In the genomic region with DNA sequence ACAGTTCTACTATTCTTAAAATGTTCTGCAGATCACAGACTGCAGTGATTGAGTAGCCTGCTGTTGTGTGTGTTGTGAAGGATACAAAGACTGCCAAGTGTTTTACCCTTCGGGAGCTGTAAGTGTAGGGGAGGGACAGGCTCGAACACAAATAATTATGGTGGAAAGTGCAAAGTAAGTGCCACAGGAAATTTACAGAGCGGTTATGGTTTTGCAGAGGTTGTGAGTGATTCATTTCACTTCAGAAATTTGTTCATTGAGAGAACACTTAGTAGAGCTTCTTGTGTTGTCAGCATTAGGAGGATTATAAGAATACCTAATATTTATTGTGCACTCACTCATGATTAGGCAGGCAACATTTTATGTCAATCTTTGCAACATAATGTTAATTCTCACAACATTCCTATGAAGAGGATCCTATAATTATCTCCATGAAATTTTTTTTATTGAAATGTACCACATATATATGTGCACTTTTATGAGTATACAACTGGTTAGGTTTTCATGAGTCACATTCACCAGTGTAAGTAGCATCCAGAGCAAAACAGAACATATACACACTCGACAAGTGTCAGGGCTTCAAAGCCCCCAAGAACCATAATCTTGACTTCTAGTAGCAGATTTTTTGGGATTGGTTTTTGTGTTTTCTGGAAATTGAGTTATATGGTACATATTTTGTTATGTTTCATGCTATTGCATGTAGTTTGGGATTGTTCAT, we compare ENCODE assay signal across 12 cellular contexts.
DNase-seq lines count a peak whose midpoint lies in the region; ATAC-seq and TF ChIP-seq lines count a peak whose summit lies in the region.
"Had no signal": no experiment of that assay in that cellular context is flagged by ENCODE, and none has a peak within 500 bp of the region (broad histone marks: within the 10 kb centered on the region; RNA-seq: fewer than 3 reads in every experiment).

No MANE protein-coding gene starts in this region.

- H3K56ac ChIP-seq in H9 (ENCODE audit: insufficient read length, low read depth, low read length) = no peak overlapping the region

- H3K4me1 ChIP-seq in esophagus (ENCODE audit: control insufficient read depth in 2 of 2, insufficient read depth in 2 of 2, low read length in 1 of 2) (no peaks in the 10 kb centered on the region), H9 (ENCODE audit: insufficient read depth, low read length) (no peaks in the 10 kb centered on the region)

- no peaks in the 10 kb centered on the region for H3K9me3 Mint-ChIP-seq in CD4-positive, alpha-beta T cell
- H3K9me3 Mint-ChIP-seq in H9 = no peaks in the 10 kb centered on the region

- no peak overlapping the region for H2BK12ac ChIP-seq in H9 (ENCODE audit: insufficient read length, low read depth, low read length)

- H3K4me2 ChIP-seq in H9 (ENCODE audit: insufficient read depth, insufficient read length, low read length) = no peak overlapping the region

- H2AFZ ChIP-seq in H9 (ENCODE audit: low read length) = no peak overlapping the region

- POLR2A ChIA-PET in CD4-positive, alpha-beta T cell (lab: Charles Lee) = interaction anchor here (2.2 kb wide), 1 partner anchor 62 kb away, joined by 12 read pairs; a partner anchor contains a TSS

- no peaks in the 10 kb centered on the region for H3K27me3 ChIP-seq in CD4-positive, alpha-beta T cell (ENCODE audit: control insufficient read depth, insufficient read depth, low read length)
- H3K27me3 ChIP-seq in esophagus (ENCODE audit: control insufficient read depth in 1 of 2, insufficient read depth in 2 of 2, low read length in 2 of 2) (no peaks in the 10 kb centered on the region), H9 (ENCODE audit: insufficient read depth, low read length) (no peaks in the 10 kb centered on the region)

- H3K9ac ChIP-seq in H9 (ENCODE audit: extremely low read depth, insufficient read length, low read length) = no peak overlapping the region

- peak overlapping the region; percentile 85 for H3K27ac Mint-ChIP-seq in CD4-positive, alpha-beta T cell
- no peak overlapping the region for H3K27ac Mint-ChIP-seq in H9

- no peak overlapping the region for H2BK120ac ChIP-seq in H9 (ENCODE audit: low read depth, low read length, poor library complexity, severe bottlenecking)

- H2BK20ac ChIP-seq in H9 (ENCODE audit: low read depth, low read length, poor library complexity, severe bottlenecking) = no peak overlapping the region

- peaks cover 42% of the 10 kb centered on the region for H3K4me1 Mint-ChIP-seq in CD4-positive, alpha-beta T cell (ENCODE audit: low read depth)
- peaks cover 5 to 10% of the 10 kb centered on the region in 2 experiments for H3K4me1 Mint-ChIP-seq in H9

- no peaks in the 10 kb centered on the region for H3K9me3 ChIP-seq in CD4-positive, alpha-beta T cell (ENCODE audit: control insufficient read depth, low read length)
- H3K9me3 ChIP-seq in esophagus (ENCODE audit: control insufficient read depth in 2 of 2, insufficient read depth in 1 of 2, low read depth in 1 of 2, low read length in 1 of 2) (no peaks in the 10 kb centered on the region), H9 (ENCODE audit: control insufficient read depth, low read depth, low read length) (no peaks in the 10 kb centered on the region)
- H3K9me3 ChIP-seq: lower lobe of right lung had no signal

- H3K4me3 Mint-ChIP-seq in CD4-positive, alpha-beta T cell = peak overlapping the region; percentile 18
- H3K4me3 Mint-ChIP-seq in H9 = no peak overlapping the region

- no peaks in the 10 kb centered on the region for H3K79me1 ChIP-seq in H9 (ENCODE audit: insufficient read depth, low read depth, low read length, poor library complexity, severe bottlenecking)

- no peaks in the 10 kb centered on the region for H3K23me2 ChIP-seq in H9 (ENCODE audit: insufficient read length, low read depth, low read length, poor library complexity, severe bottlenecking)

- no peak for DNase-seq in CD4-positive, alpha-beta T cell
- DNase-seq in posterior cingulate gyrus (no peak), globus pallidus (ENCODE audit: low spot score) (no peak), NCI-H2171 (lab: John Stamatoyannopoulos, UW) (no peak), H9 (no peak)
- DNase-seq: COR-L47; effector CD4-positive, alpha-beta T cell; lower lobe of right lung had no signal

- TF ChIP-seq CTCF in CD4-positive, alpha-beta T cell (IDR thresholded peaks at IDR 0.05) = no peak
- TF ChIP-seq CTCF in H9 (conservative IDR thresholded peaks at IDR 0.05) = no peak

- H3K36me3 ChIP-seq in esophagus (ENCODE audit: control insufficient read depth in 2 of 2, insufficient read depth in 2 of 2, low read length in 1 of 2) = no peaks in the 10 kb centered on the region
- H3K36me3 ChIP-seq: lower lobe of right lung had no signal

- WGBS in esophagus, 2 donors = 35 to 36% methylated on average over 4 of the region's 4 CpGs
- no CpG with 5 or more reads among the region's 4 CpGs for WGBS in H9 (ENCODE audit: extremely low coverage, insufficient read length, low lambda C conversion rate)

- H3K27me3 Mint-ChIP-seq in CD4-positive, alpha-beta T cell = no peaks in the 10 kb centered on the region
- H3K27me3 Mint-ChIP-seq in H9 (ENCODE audit: low read depth) = no peaks in the 10 kb centered on the region

- intact Hi-C loops in CD4-positive, alpha-beta T cell (cut with DNase I, micrococcal nuclease) = loop anchor here in 1 of 2 experiments (5.0 kb wide), 1 partner anchor 62 kb away; a partner anchor contains a TSS
- intact Hi-C loops in posterior cingulate gyrus (cut with DNase I) = no loop called here

- no peak overlapping the region for H3K4me3 ChIP-seq in esophagus (ENCODE audit: low read depth in 1 of 2, low read length in 2 of 2)
- H3K4me3 ChIP-seq: lower lobe of right lung had no signal

- no peak overlapping the region for H2AK5ac ChIP-seq in H9 (ENCODE audit: insufficient read length, low read length)

- H2BK15ac ChIP-seq in H9 (ENCODE audit: low read depth, low read length) = no peak overlapping the region

- no peaks in the 10 kb centered on the region for H4K20me1 ChIP-seq in H9 (ENCODE audit: control insufficient read depth, insufficient read depth, insufficient read length)

- H3K4ac ChIP-seq in H9 (ENCODE audit: low read depth, low read length) = no peak overlapping the region

- no peak overlapping the region for H4K8ac ChIP-seq in H9 (replicated peaks; ENCODE audit: insufficient read length, low read depth, low read length)

- H2BK5ac ChIP-seq in H9 (ENCODE audit: insufficient read length, low read length) = no peak overlapping the region

- CTCF ChIA-PET in CD4-positive, alpha-beta T cell (lab: Charles Lee) = interaction anchor here (1.4 to 1.8 kb wide), 2 partner anchors 8 to 73 kb away, joined by 5 to 7 read pairs; no protein-coding TSS in a partner anchor

- ATAC-seq in CD4-positive, alpha-beta T cell (ENCODE audit: poor library complexity) = no peak
- ATAC-seq in GM19351 (IDR thresholded peaks at IDR 0.05; ENCODE audit: unreplicated experiment) (peak; percentile 63), HG03460 (IDR thresholded peaks at IDR 0.05; ENCODE audit: unreplicated experiment) (peak; percentile 22)

- no peak overlapping the region for H3K23ac ChIP-seq in H9 (ENCODE audit: insufficient read length, low read depth, low read length)

- no peak overlapping the region for H3K18ac ChIP-seq in H9 (ENCODE audit: insufficient read length, low read depth, low read length)

- no peaks in the 10 kb centered on the region for H3K79me2 ChIP-seq in H9 (ENCODE audit: insufficient read depth, low read length)

- no peaks in the 10 kb centered on the region for H3K36me3 Mint-ChIP-seq in CD4-positive, alpha-beta T cell (ENCODE audit: low read depth)
- no peaks in the 10 kb centered on the region for H3K36me3 Mint-ChIP-seq in H9 (ENCODE audit: insufficient read depth in 1 of 3, low read depth in 3 of 3)

- H4K91ac ChIP-seq in H9 (ENCODE audit: insufficient read length, low read depth, low read length) = no peak overlapping the region

- no peak overlapping the region for H3K27ac ChIP-seq in CD4-positive, alpha-beta T cell (ENCODE audit: low read depth, low read length)
- H3K27ac ChIP-seq in esophagus (ENCODE audit: low read depth in 2 of 2, low read length in 1 of 2) = peak overlapping the region; percentile 62 to 68
- H3K27ac ChIP-seq in H9 (ENCODE audit: insufficient read length, low read depth, low read length) = no peak overlapping the region
- H3K27ac ChIP-seq: lower lobe of right lung, RWPE1 had no signal

- H4K5ac ChIP-seq in H9 (ENCODE audit: insufficient read length, low read depth, low read length) = no peak overlapping the region

- no peak overlapping the region for H3K14ac ChIP-seq in H9 (ENCODE audit: insufficient read depth, low read length)

- no peak overlapping the region for H3T11ph ChIP-seq in H9 (ENCODE audit: low read length)

Comparison
In these comparisons a context has a peak if more than half of its experiments do, and no peak if none do; other contexts are left out.
1. H3K27ac ChIP-seq: peak in esophagus (2 of 2); none in CD4-positive, alpha-beta T cell (single experiment) and H9 (single experiment).